ENCODE assay signal across 9 cellular contexts in the genomic region with DNA sequence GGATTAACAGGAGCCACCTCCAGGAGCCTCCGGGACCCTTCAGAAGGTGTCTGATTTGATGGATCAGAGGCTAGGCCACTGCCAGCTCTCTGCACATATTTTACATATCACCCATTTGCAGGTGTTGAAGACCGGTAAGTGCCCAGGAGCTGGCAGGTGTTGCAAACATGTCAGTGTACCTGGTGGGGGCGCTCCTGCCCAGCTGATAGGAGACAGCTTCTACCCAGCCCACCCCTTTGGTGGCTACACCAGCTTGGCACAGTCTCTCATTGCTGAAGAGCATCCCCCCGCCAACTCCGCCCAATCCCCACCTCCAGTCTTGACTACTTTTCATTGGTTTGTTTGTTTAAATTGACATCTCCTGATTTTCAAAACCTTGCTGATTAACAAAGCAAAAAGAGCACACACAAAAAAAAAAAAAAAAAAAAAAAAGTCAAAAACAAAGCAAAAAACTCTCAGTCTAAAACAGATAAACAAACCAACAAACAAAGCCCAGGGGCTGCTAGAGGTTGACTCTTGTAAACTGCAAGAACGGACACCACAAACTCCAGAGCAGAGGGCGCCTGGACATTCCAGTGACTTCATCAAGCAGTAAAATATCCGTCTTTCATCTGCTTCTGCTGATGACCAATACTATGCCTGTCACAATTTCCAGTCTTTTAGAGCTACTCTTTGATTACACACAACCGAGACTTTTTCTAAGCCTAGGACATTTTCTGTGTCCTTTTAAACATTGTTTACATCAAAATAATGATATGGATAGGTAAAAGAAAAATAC.
DNase-seq lines count a peak whose midpoint lies in the region; ATAC-seq, FAIRE-seq and TF ChIP-seq lines count a peak whose summit lies in the region.
"Had no signal": no experiment of that assay in that cellular context is flagged by ENCODE, and none has a peak within 500 bp of the region (broad histone marks: within the 10 kb centered on the region; RNA-seq: fewer than 3 reads in every experiment).

No MANE protein-coding gene starts in this region.

- WGBS in H1 (ENCODE audit: extremely low coverage in 1 of 2, insufficient coverage in 1 of 2, insufficient read length in 1 of 2, insufficient replicate concordance in 2 of 2, low coverage in 1 of 2, low lambda C conversion rate in 2 of 2, missing lambda C conversion rate in 1 of 2), 2 experiments = 57% methylated on average over 9 of the region's 9 CpGs; no CpG with 5 or more reads in 1 of the 2 experiments

- no peak overlapping the region for H2AFZ ChIP-seq in H1 (ENCODE audit: low read length)

- TF ChIP-seq RAD21 in H1 (IDR thresholded peaks at IDR 0.05 in 1 of 2, conservative IDR thresholded peaks at IDR 0.05 in 1 of 2; ENCODE audit: low read depth in 2 of 2, low read length in 2 of 2) = peak; percentile 98

- no peak overlapping the region for H3K14ac ChIP-seq in H1 (ENCODE audit: insufficient read length)

- H3K9me3 ChIP-seq in H1 (ENCODE audit: insufficient read depth in 2 of 2, low read depth in 1 of 2, low read length in 1 of 2) = no peaks in the 10 kb centered on the region

- no peaks in the 10 kb centered on the region for H3K27me3 ChIP-seq in H1 (replicated peaks in 1 of 4; ENCODE audit: control insufficient read depth in 3 of 4, extremely low read depth in 1 of 4, insufficient read depth in 3 of 4, low read length in 3 of 4)
- H3K27me3 ChIP-seq: BLaER1 had no signal

- no peaks in the 10 kb centered on the region for H3K79me2 ChIP-seq in H1 (ENCODE audit: control insufficient read depth in 1 of 2, insufficient read depth in 2 of 2, low read length in 2 of 2)

- H2BK15ac ChIP-seq in H1 (ENCODE audit: low read length) = no peak overlapping the region

- no peak for TF ChIP-seq POLR2A in H1 (IDR thresholded peaks at IDR 0.05; ENCODE audit: control extremely low read depth in 1 of 2, low read depth in 2 of 2, low read length in 2 of 2)

- H2BK12ac ChIP-seq in H1 (ENCODE audit: low read depth, low read length) = no peak overlapping the region

- no peak overlapping the region for H3K27ac ChIP-seq in H1 (ENCODE audit: low read depth, low read length)
- H3K27ac ChIP-seq: BLaER1 had no signal

- H3K4me1 ChIP-seq in H1 (replicated peaks in 1 of 4; ENCODE audit: control insufficient read depth in 3 of 4, insufficient read depth in 4 of 4, low read length in 3 of 4) = peaks cover 0 to 2% (median 0%) of the 10 kb centered on the region in 4 experiments; a peak in 1 of 7 replicates

- CTCF ChIA-PET in H1 (lab: Charles Lee; ENCODE audit: partially characterized antibody) = interaction anchor here (0.6 to 5.1 kb wide), 23 partner anchors 8 to 1724 kb away, joined by 3 to 56 read pairs (median 3); no protein-coding TSS in a partner anchor

- H3K27me3 Mint-ChIP-seq in activated naive CD8-positive, alpha-beta T cell treated with anti-CD3 and anti-CD28 coated beads for 36 hours = no peaks in the 10 kb centered on the region

- H3K36me3 Mint-ChIP-seq in activated naive CD8-positive, alpha-beta T cell treated with anti-CD3 and anti-CD28 coated beads for 36 hours = no peaks in the 10 kb centered on the region

- FAIRE-seq in H1 (lab: Jason Lieb, UNC) = peak; percentile 45

- H2BK5ac ChIP-seq in H1 (ENCODE audit: low read depth, low read length) = no peak overlapping the region

- no peaks in the 10 kb centered on the region for H3K36me3 ChIP-seq in H1 (ENCODE audit: control insufficient read depth in 2 of 4, insufficient read depth in 4 of 4, low read length in 3 of 4)
- H3K36me3 ChIP-seq: BLaER1 had no signal

- H3K56ac ChIP-seq in H1 (replicated peaks; ENCODE audit: insufficient read length, low read depth, low read length) = no peak overlapping the region

- H3K23me2 ChIP-seq in H1 (ENCODE audit: low read depth, low read length) = no peaks in the 10 kb centered on the region

- no peak overlapping the region for H3K4me3 Mint-ChIP-seq in activated naive CD8-positive, alpha-beta T cell treated with anti-CD3 and anti-CD28 coated beads for 36 hours

- H3K79me1 ChIP-seq in H1 (ENCODE audit: low read depth, low read length) = no peaks in the 10 kb centered on the region; the same call in 1 of the 2 replicates

- H3K4me1 Mint-ChIP-seq in activated naive CD8-positive, alpha-beta T cell treated with anti-CD3 and anti-CD28 coated beads for 36 hours = no peaks in the 10 kb centered on the region

- no peak overlapping the region for H3K4me2 ChIP-seq in H1 (ENCODE audit: insufficient read depth in 1 of 2, low read depth in 2 of 2, low read length in 2 of 2)
- H3K4me2 ChIP-seq: BLaER1 had no signal

- no peak overlapping the region for H3K4me3 ChIP-seq in H1 (ENCODE audit: extremely low read depth in 1 of 4, insufficient read depth in 2 of 4, low read depth in 3 of 4, low read length in 4 of 4)
- H3K4me3 ChIP-seq: BLaER1 had no signal

- no peak overlapping the region for H2BK120ac ChIP-seq in H1 (replicated peaks; ENCODE audit: low read depth, low read length)

- no peaks in the 10 kb centered on the region for H3K9me3 Mint-ChIP-seq in activated naive CD8-positive, alpha-beta T cell treated with anti-CD3 and anti-CD28 coated beads for 36 hours

- H3K9ac ChIP-seq in H1 (replicated peaks in 1 of 4; ENCODE audit: extremely low read depth in 1 of 4, low read depth in 3 of 4, low read length in 3 of 4) = no peak overlapping the region
- H3K9ac ChIP-seq: BLaER1 had no signal

- peak; percentile 87 to 95 (median 94) for TF ChIP-seq CTCF in H1 (IDR thresholded peaks at IDR 0.05; ENCODE audit: control extremely low read depth in 1 of 3, insufficient read depth in 1 of 3, low read depth in 1 of 3, low read length in 3 of 3)

- H2BK20ac ChIP-seq in H1 (ENCODE audit: low read length) = no peak overlapping the region

- DNase-seq in SHP77 (lab: John Stamatoyannopoulos, UW) = peak; percentile 5 to 11
- DNase-seq in SHP77 treated with DMSO at 0.1 percent for 48 hours (lab: John Stamatoyannopoulos, UW) = no peak
- DNase-seq in NCI-H1694 treated with DMSO at 0.1 percent for 48 hours (lab: John Stamatoyannopoulos, UW) = peak; percentile 35
- DNase-seq in H1 (ENCODE audit: low read depth in 1 of 2, low spot score in 2 of 2) = peak; percentile 83 to 92
- peak; percentile 28 for DNase-seq in retina
- no peak for DNase-seq in glomerular visceral epithelial cell (ENCODE audit: extremely low spot score)
- DNase-seq in activated naive CD8-positive, alpha-beta T cell treated with anti-CD3 and anti-CD28 coated beads for 36 hours = no peak

- H3K27ac Mint-ChIP-seq in activated naive CD8-positive, alpha-beta T cell treated with anti-CD3 and anti-CD28 coated beads for 36 hours = no peak overlapping the region

- H4K5ac ChIP-seq in H1 (ENCODE audit: insufficient read length, low read depth, low read length) = no peak overlapping the region

- H4K91ac ChIP-seq in H1 (replicated peaks; ENCODE audit: insufficient read length, low read length) = no peak overlapping the region

- POLR2A ChIA-PET in H1 (lab: Charles Lee; ENCODE audit: partially characterized antibody) = no interaction called here

- 0 out of 2 replicates have a peak overlapping the region, but pooled peaks have one; percentile 13 for H3K18ac ChIP-seq in H1 (ENCODE audit: extremely low read depth, low read length)

- no peak for TF ChIP-seq EP300 in H1 (IDR thresholded peaks at IDR 0.05; ENCODE audit: borderline replicate concordance in 1 of 2, low read depth in 2 of 2, low read length in 2 of 2)

- H4K8ac ChIP-seq in H1 (ENCODE audit: extremely low read depth, insufficient read depth, low read length) = no peak overlapping the region

- H4K20me1 ChIP-seq in H1 (replicated peaks in 1 of 2; ENCODE audit: control insufficient read depth in 1 of 2, insufficient read depth in 2 of 2, low read length in 2 of 2) = no peaks in the 10 kb centered on the region

- no peak for ATAC-seq in GM19351 (IDR thresholded peaks at IDR 0.05; ENCODE audit: unreplicated experiment)

- no peak overlapping the region for H2AK5ac ChIP-seq in H1 (ENCODE audit: low read depth, low read length)

- H3K4ac ChIP-seq in H1 (replicated peaks; ENCODE audit: insufficient read length, low read depth, low read length) = no peak overlapping the region

- H3K23ac ChIP-seq in H1 (ENCODE audit: insufficient read length) = no peak overlapping the region

TF ChIP-seq in H1, 55 proteins besides CTCF, POLR2A, EP300 and RAD21:
- TF ChIP-seq GABPA (IDR thresholded peaks at IDR 0.05; ENCODE audit: borderline replicate concordance, insufficient read depth, low read length) (no peak), SP4 (IDR thresholded peaks at IDR 0.05; ENCODE audit: low read length) (no peak), YY1 (IDR thresholded peaks at IDR 0.05; ENCODE audit: low read depth, low read length) (0 out of 2 replicates have a peak, but pooled peaks have one; percentile 52), NANOG (IDR thresholded peaks at IDR 0.05; ENCODE audit: insufficient read depth, low read depth, low read length, poor library complexity, severe bottlenecking) (no peak)
- TF ChIP-seq, protein P1, sequence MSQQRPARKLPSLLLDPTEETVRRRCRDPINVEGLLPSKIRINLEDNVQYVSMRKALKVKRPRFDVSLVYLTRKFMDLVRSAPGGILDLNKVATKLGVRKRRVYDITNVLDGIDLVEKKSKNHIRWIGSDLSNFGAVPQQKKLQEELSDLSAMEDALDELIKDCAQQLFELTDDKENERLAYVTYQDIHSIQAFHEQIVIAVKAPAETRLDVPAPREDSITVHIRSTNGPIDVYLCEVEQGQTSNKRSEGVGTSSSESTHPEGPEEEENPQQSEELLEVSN (IDR thresholded peaks at IDR 0.05) = no peak

Comparison
In these comparisons a context has a peak if more than half of its experiments do, and no peak if none do; other contexts are left out.
1. DNase-seq: peak in SHP77 (2 of 2), NCI-H1694 treated with DMSO at 0.1 percent for 48 hours (single experiment), H1 (2 of 2) and retina (single experiment); none in SHP77 treated with DMSO at 0.1 percent for 48 hours (single experiment), glomerular visceral epithelial cell (single experiment) and activated naive CD8-positive, alpha-beta T cell treated with anti-CD3 and anti-CD28 coated beads for 36 hours (single experiment).